32 cellular contexts compared by ENCODE assay signal in genomic region chr17:920190-920589, GRCh38.
"Had no signal": no experiment of that assay in that cellular context is flagged by ENCODE, and none has a peak within 500 bp of the region (broad histone marks: within the 10 kb centered on the region; RNA-seq: fewer than 3 reads in every experiment).

No MANE protein-coding gene starts in this region.

- H3K27ac ChIP-seq: breast epithelium, esophagus muscularis mucosa, hepatocyte, neural progenitor cell, right lobe of liver, SK-N-MC, skin epidermis, upper lobe of right lung, WERI-Rb-1 had no signal

- H3K9me3 ChIP-seq: breast epithelium, esophagus muscularis mucosa, right lobe of liver, upper lobe of right lung had no signal

- H3K4me3 Mint-ChIP-seq: activated CD4-positive, alpha-beta memory T cell treated with anti-CD3 and anti-CD28 coated beads for 36 hours; activated CD4-positive, alpha-beta T cell treated with anti-CD3 and anti-CD28 coated beads, Interleukin-2, amount 10 ng/mL, durations not matched to agents 24 days and 14 days; activated naive CD4-positive, alpha-beta T cell treated with anti-CD3 and anti-CD28 coated beads, Interleukin-2, amount 50 U/mL, for 24 hours; activated naive CD8-positive, alpha-beta T cell treated with anti-CD3 and anti-CD28 coated beads, Interleukin-2, amount 50 U/mL, for 24 hours; activated T-cell treated with anti-CD3 and anti-CD28 coated beads, Interleukin-2, amount 50 U/mL, for 24 hours; naive thymus-derived CD4-positive, alpha-beta T cell; neural progenitor cell; stimulated activated effector memory CD8-positive, alpha-beta T cell treated with anti-CD3 and anti-CD28 coated beads, Interleukin-12 subunit alpha, Interleukin-12 subunit beta, amount 100 ng/mL, for 72 hours; stimulated activated naive CD8-positive, alpha-beta T cell treated with anti-CD3 and anti-CD28 coated beads, Interleukin-15, amount 100 ng/mL, for 72 hours; T-helper 1 cell treated with Interleukin-12 subunit alpha and Interleukin-12 subunit beta and Interleukin-4 antibody, amounts not matched to agents 30 μg/mL and 1 μg/mL, for 36 hours had no signal

- H3K4me1 Mint-ChIP-seq: activated CD4-positive, alpha-beta T cell treated with anti-CD3 and anti-CD28 coated beads, Interleukin-2, amount 10 ng/mL, durations not matched to agents 24 days and 14 days; activated naive CD4-positive, alpha-beta T cell treated with anti-CD3 and anti-CD28 coated beads, Interleukin-2, amount 50 U/mL, for 24 hours; activated naive CD8-positive, alpha-beta T cell treated with anti-CD3 and anti-CD28 coated beads, Interleukin-2, amount 50 U/mL, for 24 hours; naive thymus-derived CD4-positive, alpha-beta T cell; stimulated activated effector memory CD8-positive, alpha-beta T cell treated with anti-CD3 and anti-CD28 coated beads, Interleukin-12 subunit alpha, Interleukin-12 subunit beta, amount 100 ng/mL, for 72 hours; stimulated activated naive CD8-positive, alpha-beta T cell treated with anti-CD3 and anti-CD28 coated beads, Interleukin-15, amount 100 ng/mL, for 72 hours had no signal

- H3K9ac ChIP-seq: neural progenitor cell had no signal

- H3K27me3 ChIP-seq: breast epithelium, esophagus muscularis mucosa, hepatocyte, neural progenitor cell, right lobe of liver, upper lobe of right lung had no signal

- H3K4me1 ChIP-seq: breast epithelium, right lobe of liver had no signal

- ATAC-seq: activated naive CD8-positive, alpha-beta T cell treated with anti-CD3 and anti-CD28 coated beads, Interleukin-2, amount 50 U/mL, for 24 hours; left cardiac atrium; left ventricle myocardium superior; naive thymus-derived CD4-positive, alpha-beta T cell; right lobe of liver; stimulated activated effector memory CD8-positive, alpha-beta T cell treated with anti-CD3 and anti-CD28 coated beads, Interleukin-12 subunit alpha, Interleukin-12 subunit beta, amount 100 ng/mL, for 72 hours; stimulated activated naive CD8-positive, alpha-beta T cell treated with anti-CD3 and anti-CD28 coated beads, Interleukin-15, amount 100 ng/mL, for 72 hours; upper lobe of right lung had no signal

- H2AFZ ChIP-seq: hepatocyte, neural progenitor cell had no signal

- H3K36me3 Mint-ChIP-seq: activated CD4-positive, alpha-beta memory T cell treated with anti-CD3 and anti-CD28 coated beads for 36 hours; activated naive CD4-positive, alpha-beta T cell treated with anti-CD3 and anti-CD28 coated beads, Interleukin-2, amount 50 U/mL, for 24 hours; naive thymus-derived CD4-positive, alpha-beta T cell; stimulated activated effector memory CD8-positive, alpha-beta T cell treated with anti-CD3 and anti-CD28 coated beads, Interleukin-12 subunit alpha, Interleukin-12 subunit beta, amount 100 ng/mL, for 72 hours had no signal

- H3K4me3 ChIP-seq: breast epithelium, esophagus muscularis mucosa, hepatocyte, neural progenitor cell, right lobe of liver, SK-N-MC, skin epidermis, upper lobe of right lung had no signal

- H3K9me3 Mint-ChIP-seq: activated CD4-positive, alpha-beta memory T cell treated with anti-CD3 and anti-CD28 coated beads for 36 hours; activated CD4-positive, alpha-beta T cell treated with anti-CD3 and anti-CD28 coated beads, Interleukin-2, amount 10 ng/mL, durations not matched to agents 24 days and 14 days; activated naive CD4-positive, alpha-beta T cell treated with anti-CD3 and anti-CD28 coated beads, Interleukin-2, amount 50 U/mL, for 24 hours; activated naive CD8-positive, alpha-beta T cell treated with anti-CD3 and anti-CD28 coated beads, Interleukin-2, amount 50 U/mL, for 24 hours; activated T-cell treated with anti-CD3 and anti-CD28 coated beads, Interleukin-2, amount 50 U/mL, for 24 hours; stimulated activated effector memory CD8-positive, alpha-beta T cell treated with anti-CD3 and anti-CD28 coated beads, Interleukin-12 subunit alpha, Interleukin-12 subunit beta, amount 100 ng/mL, for 72 hours; stimulated activated naive CD8-positive, alpha-beta T cell treated with anti-CD3 and anti-CD28 coated beads, Interleukin-15, amount 100 ng/mL, for 72 hours; T-helper 1 cell treated with Interleukin-12 subunit alpha and Interleukin-12 subunit beta and Interleukin-4 antibody, amounts not matched to agents 30 μg/mL and 1 μg/mL, for 36 hours had no signal

- DNase-seq: activated CD4-positive, alpha-beta memory T cell treated with anti-CD3 and anti-CD28 coated beads for 36 hours; activated CD4-positive, alpha-beta T cell treated with anti-CD3 and anti-CD28 coated beads, Interleukin-2, amount 10 ng/mL, durations not matched to agents 24 days and 14 days; activated CD4-positive, CD25-positive, alpha-beta regulatory T cell treated with anti-CD3 and anti-CD28 coated beads, Interleukin-2, amount 50 U/mL, for 72 hours; activated CD8-positive, alpha-beta memory T cell treated with anti-CD3 and anti-CD28 coated beads, Interleukin-2, amount 50 U/mL, for 4 hours; activated gamma-delta T cell; activated naive CD8-positive, alpha-beta T cell treated with anti-CD3 and anti-CD28 coated beads, Interleukin-2, amount 50 U/mL, for 24 hours; activated T-cell treated with anti-CD3 and anti-CD28 coated beads, Interleukin-2, amount 50 U/mL, for 24 hours; amygdala; central memory CD4-positive, alpha-beta T cell; foreskin melanocyte; islet precursor cell; left cardiac atrium; left ventricle myocardium superior; midbrain; naive thymus-derived CD4-positive, alpha-beta T cell; right lobe of liver; stimulated activated CD4-positive, alpha-beta T cell treated with anti-CD3 and anti-CD28 coated beads, Interleukin-4, amount 100 ng/mL, for 24 hours; stimulated activated naive CD8-positive, alpha-beta T cell treated with anti-CD3 and anti-CD28 coated beads, Interleukin-15, amount 100 ng/mL, for 72 hours; substantia nigra; T-helper 9 cell; upper lobe of right lung; WERI-Rb-1 had no signal

- H3K27me3 Mint-ChIP-seq: activated CD4-positive, alpha-beta T cell treated with anti-CD3 and anti-CD28 coated beads, Interleukin-2, amount 10 ng/mL, durations not matched to agents 24 days and 14 days; progenitor cell of endocrine pancreas had no signal

- H3K36me3 ChIP-seq: breast epithelium, neural progenitor cell, right lobe of liver, upper lobe of right lung had no signal

- H3K27ac Mint-ChIP-seq: activated CD4-positive, alpha-beta memory T cell treated with anti-CD3 and anti-CD28 coated beads for 36 hours; activated CD4-positive, alpha-beta T cell treated with anti-CD3 and anti-CD28 coated beads, Interleukin-2, amount 10 ng/mL, durations not matched to agents 24 days and 14 days; activated naive CD4-positive, alpha-beta T cell treated with anti-CD3 and anti-CD28 coated beads, Interleukin-2, amount 50 U/mL, for 24 hours; activated naive CD8-positive, alpha-beta T cell treated with anti-CD3 and anti-CD28 coated beads, Interleukin-2, amount 50 U/mL, for 24 hours; activated T-cell treated with anti-CD3 and anti-CD28 coated beads, Interleukin-2, amount 50 U/mL, for 24 hours; naive thymus-derived CD4-positive, alpha-beta T cell; progenitor cell of endocrine pancreas; stimulated activated effector memory CD8-positive, alpha-beta T cell treated with anti-CD3 and anti-CD28 coated beads, Interleukin-12 subunit alpha, Interleukin-12 subunit beta, amount 100 ng/mL, for 72 hours; T-helper 1 cell treated with Interleukin-12 subunit alpha and Interleukin-12 subunit beta and Interleukin-4 antibody, amounts not matched to agents 30 μg/mL and 1 μg/mL, for 36 hours had no signal

- H3K4me2 ChIP-seq: hepatocyte, neural progenitor cell had no signal
